Comparison of ENCODE assay signal across 10 cellular contexts in genomic region chr5:34717426-34718327, GRCh38.
DNase-seq lines count a peak whose midpoint lies in the region; ATAC-seq and TF ChIP-seq lines count a peak whose summit lies in the region.
"Had no signal": no experiment of that assay in that cellular context is flagged by ENCODE, and none has a peak within 500 bp of the region (broad histone marks: within the 10 kb centered on the region; RNA-seq: fewer than 3 reads in every experiment).

No MANE protein-coding gene starts in this region.

- H3K27me3 Mint-ChIP-seq in osteocyte (ENCODE audit: unreplicated experiment) = no peaks in the 10 kb centered on the region
- peaks cover 2% of the 10 kb centered on the region for H3K27me3 Mint-ChIP-seq in activated CD4-positive, alpha-beta memory T cell treated with anti-CD3 and anti-CD28 coated beads for 36 hours

- H3K4me3 Mint-ChIP-seq in osteocyte (ENCODE audit: unreplicated experiment) = no peak overlapping the region
- H3K4me3 Mint-ChIP-seq in activated CD4-positive, alpha-beta memory T cell treated with anti-CD3 and anti-CD28 coated beads for 36 hours = no peak overlapping the region

- in situ Hi-C loops in Caki2 (cut with HindIII; ENCODE audit: low pct_unique_long_range_greater_than_20kb, low sequenced_read_pairs) = no loop called here

- H3K36me3 ChIP-seq in SJCRH30 = peaks cover 3% of the 10 kb centered on the region; the same call in 1 of the 2 replicates

- intact Hi-C loops in activated CD4-positive, alpha-beta memory T cell treated with anti-CD3 and anti-CD28 coated beads for 36 hours (cut with micrococcal nuclease) = no loop called here

- TF ChIP-seq CTCF in fibroblast of villous mesenchyme (IDR thresholded peaks at IDR 0.05; ENCODE audit: insufficient read depth, low read depth, low read length) (no peak), osteocyte (IDR thresholded peaks at IDR 0.05) (no peak)

- no peaks in the 10 kb centered on the region for H3K27me3 ChIP-seq in SJCRH30

- H3K27ac ChIP-seq in SJCRH30 = peak overlapping the region; percentile 50

- no peaks in the 10 kb centered on the region for H3K9me3 Mint-ChIP-seq in osteocyte (ENCODE audit: unreplicated experiment)
- H3K9me3 Mint-ChIP-seq in activated CD4-positive, alpha-beta memory T cell treated with anti-CD3 and anti-CD28 coated beads for 36 hours = no peaks in the 10 kb centered on the region

- peaks cover 53% of the 10 kb centered on the region for H3K4me1 Mint-ChIP-seq in osteocyte (ENCODE audit: unreplicated experiment)
- peaks cover 3% of the 10 kb centered on the region for H3K4me1 Mint-ChIP-seq in activated CD4-positive, alpha-beta memory T cell treated with anti-CD3 and anti-CD28 coated beads for 36 hours (ENCODE audit: low read depth)

- H3K9me3 ChIP-seq in SJCRH30 (replicated peaks) = no peaks in the 10 kb centered on the region

- peaks cover 12% of the 10 kb centered on the region for H3K36me3 Mint-ChIP-seq in osteocyte (ENCODE audit: unreplicated experiment)
- no peaks in the 10 kb centered on the region for H3K36me3 Mint-ChIP-seq in activated CD4-positive, alpha-beta memory T cell treated with anti-CD3 and anti-CD28 coated beads for 36 hours

- CTCF ChIA-PET in activated CD4-positive, alpha-beta memory T cell treated with anti-CD3 and anti-CD28 coated beads for 36 hours (lab: Charles Lee) = no interaction called here

- DNase-seq in Caki2 (ENCODE audit: low read depth) = peak; percentile 98
- peak; percentile 60 to 69 for DNase-seq in SJCRH30
- DNase-seq in fibroblast of villous mesenchyme (ENCODE audit: low read depth) = peak; percentile 97
- no peak for DNase-seq in osteocyte (ENCODE audit: extremely low spot score, unreplicated experiment)
- DNase-seq in activated CD4-positive, alpha-beta memory T cell treated with anti-CD3 and anti-CD28 coated beads for 36 hours = no peak
- no peak for DNase-seq in NCI-H748 (lab: John Stamatoyannopoulos, UW; ENCODE audit: unreplicated experiment)
- DNase-seq: activated gamma-delta T cell treated with Interleukin-2 at 50 U/mL for 16 hours, SIG-M5 had no signal

- ATAC-seq in GM21723 (IDR thresholded peaks at IDR 0.05; ENCODE audit: unreplicated experiment) (no peak), HG03378 (IDR thresholded peaks at IDR 0.05; ENCODE audit: unreplicated experiment) (no peak)

- POLR2A ChIA-PET in activated CD4-positive, alpha-beta memory T cell treated with anti-CD3 and anti-CD28 coated beads for 36 hours (lab: Charles Lee) = no interaction called here

- H3K4me3 ChIP-seq in SJCRH30 (no peak overlapping the region), fibroblast of villous mesenchyme (ENCODE audit: low read depth, low read length) (peak overlapping the region; percentile 4)

- peaks cover 25% of the 10 kb centered on the region for H3K4me1 ChIP-seq in SJCRH30

- H3K27ac Mint-ChIP-seq in osteocyte (ENCODE audit: unreplicated experiment) = peak overlapping the region; percentile 84
- no peak overlapping the region for H3K27ac Mint-ChIP-seq in activated CD4-positive, alpha-beta memory T cell treated with anti-CD3 and anti-CD28 coated beads for 36 hours

Comparison
In these comparisons a context has a peak if more than half of its experiments do, and no peak if none do; other contexts are left out.
1. DNase-seq: peak in Caki2 (single experiment), SJCRH30 (2 of 2) and fibroblast of villous mesenchyme (single experiment); none in osteocyte (single experiment), activated CD4-positive, alpha-beta memory T cell treated with anti-CD3 and anti-CD28 coated beads for 36 hours (single experiment) and NCI-H748 (single experiment).